15 cellular contexts compared by ENCODE assay signal in genomic region chr10:84294766-84295447, GRCh38. TPM values are rescaled to one million over a fixed set of nuclear protein-coding genes. Genes with fewer than 3 reads are reported as not detected.
DNase-seq lines count a peak whose midpoint lies in the region; ATAC-seq, FAIRE-seq and TF ChIP-seq lines count a peak whose summit lies in the region.
"Had no signal": no experiment of that assay in that cellular context is flagged by ENCODE, and none has a peak within 500 bp of the region (broad histone marks: within the 10 kb centered on the region; RNA-seq: fewer than 3 reads in every experiment).

No MANE protein-coding gene starts in this region.

- H3K4me1 ChIP-seq in esophagus muscularis mucosa = peaks cover 0 to 4% (median 1%) of the 10 kb centered on the region in 4 donors
- H3K4me1 ChIP-seq in testis = no peaks in the 10 kb centered on the region
- peaks cover 0 to 5% (median 0%) of the 10 kb centered on the region in 3 donors for H3K4me1 ChIP-seq in esophagus squamous epithelium
- H3K4me1 ChIP-seq: sigmoid colon had no signal

- TF ChIP-seq POLR2A in GM12891 (IDR thresholded peaks at IDR 0.05; ENCODE audit: low read depth, low read length) (no peak), esophagus muscularis mucosa (IDR thresholded peaks at IDR 0.05; ENCODE audit: low read depth) (no peak), testis (IDR thresholded peaks at IDR 0.05) (no peak), esophagus squamous epithelium (IDR thresholded peaks at IDR 0.05) (no peak)

- H3K27me3 ChIP-seq in esophagus muscularis mucosa = peaks cover 0 to 3% (median 0%) of the 10 kb centered on the region in 4 donors
- no peaks in the 10 kb centered on the region for H3K27me3 ChIP-seq in testis
- H3K27me3 ChIP-seq in esophagus squamous epithelium = peaks cover 0 to 5% (median 0%) of the 10 kb centered on the region in 4 donors

- WGBS in esophagus muscularis mucosa = 94% methylated on average over 1 of the region's 1 CpG
- 90 to 92% methylated on average over 1 of the region's 1 CpG for WGBS in testis, 2 donors
- WGBS in esophagus squamous epithelium, 2 donors = 77 to 80% methylated on average over 1 of the region's 1 CpG

- TF ChIP-seq EP300 in esophagus muscularis mucosa (IDR thresholded peaks at IDR 0.05) = no peak

- no peak for DNase-seq in GM12891 (ENCODE audit: insufficient read length, low spot score)
- DNase-seq in activated CD8-positive, alpha-beta T cell treated with anti-CD3 and anti-CD28 coated beads for 36 hours = no peak
- DNase-seq in esophagus muscularis mucosa (ENCODE audit: extremely low spot score) = no peak
- no peak for DNase-seq in testis
- DNase-seq in esophagus squamous epithelium (lab: John Stamatoyannopoulos, UW) = no peak
- DNase-seq: dermis blood vessel endothelial cell, HCEC 1CT, heart right ventricle, Kasumi-1, NCI-H526, sigmoid colon had no signal

- CTCF ChIA-PET in activated CD8-positive, alpha-beta T cell treated with anti-CD3 and anti-CD28 coated beads for 36 hours (lab: Charles Lee) = no interaction called here

- H3K27ac ChIP-seq in esophagus muscularis mucosa (replicated peaks in 1 of 4) (no peak overlapping the region), testis (no peak overlapping the region), esophagus squamous epithelium (no peak overlapping the region)
- H3K27ac ChIP-seq: sigmoid colon had no signal

- H3K4me1 Mint-ChIP-seq in activated CD8-positive, alpha-beta T cell treated with anti-CD3 and anti-CD28 coated beads for 36 hours (ENCODE audit: low read depth) = peaks cover 20% of the 10 kb centered on the region

- TF ChIP-seq CTCF in activated CD8-positive, alpha-beta T cell treated with anti-CD3 and anti-CD28 coated beads for 36 hours (IDR thresholded peaks at IDR 0.05) = no peak
- TF ChIP-seq CTCF in esophagus muscularis mucosa (IDR thresholded peaks at IDR 0.05) (no peak), testis (IDR thresholded peaks at IDR 0.05) (no peak), esophagus squamous epithelium (IDR thresholded peaks at IDR 0.05) (no peak)

- H3K4me3 Mint-ChIP-seq in activated CD8-positive, alpha-beta T cell treated with anti-CD3 and anti-CD28 coated beads for 36 hours = no peak overlapping the region

- intact Hi-C loops in activated CD8-positive, alpha-beta T cell treated with anti-CD3 and anti-CD28 coated beads for 36 hours (cut with micrococcal nuclease) = no loop called here
- intact Hi-C loops in esophagus muscularis mucosa (cut with DNase I) (no loop called here), testis (cut with DNase I; ENCODE audit: low total_unique reads) (no loop called here), esophagus squamous epithelium (cut with DNase I) (no loop called here)

- no peaks in the 10 kb centered on the region for H3K36me3 ChIP-seq in esophagus muscularis mucosa
- no peaks in the 10 kb centered on the region for H3K36me3 ChIP-seq in testis (ENCODE audit: low read depth, missing control alignments)
- H3K36me3 ChIP-seq in esophagus squamous epithelium = no peaks in the 10 kb centered on the region
- H3K36me3 ChIP-seq: heart right ventricle, sigmoid colon had no signal

- peak; percentile 35 for FAIRE-seq in GM12891 (lab: Jason Lieb, UNC)

- POLR2A ChIA-PET in activated CD8-positive, alpha-beta T cell treated with anti-CD3 and anti-CD28 coated beads for 36 hours (lab: Charles Lee) = no interaction called here

- no peak overlapping the region for H3K4me3 ChIP-seq in esophagus muscularis mucosa
- no peak overlapping the region for H3K4me3 ChIP-seq in testis
- no peak overlapping the region for H3K4me3 ChIP-seq in esophagus squamous epithelium
- H3K4me3 ChIP-seq: heart right ventricle, sigmoid colon had no signal

- ATAC-seq in GM19324 (IDR thresholded peaks at IDR 0.05; ENCODE audit: low FRiP score, unreplicated experiment) = peak; percentile 43
- ATAC-seq in HG02884 (IDR thresholded peaks at IDR 0.05; ENCODE audit: unreplicated experiment) = peak; percentile 66
- peak; percentile 75 for ATAC-seq in activated CD8-positive, alpha-beta T cell treated with anti-CD3 and anti-CD28 coated beads for 36 hours
- ATAC-seq in HG03457 (IDR thresholded peaks at IDR 0.05; ENCODE audit: unreplicated experiment) = no peak
- ATAC-seq: heart right ventricle had no signal

- H3K36me3 Mint-ChIP-seq in activated CD8-positive, alpha-beta T cell treated with anti-CD3 and anti-CD28 coated beads for 36 hours (ENCODE audit: low read depth) = no peaks in the 10 kb centered on the region

- no peaks in the 10 kb centered on the region for H3K9me3 Mint-ChIP-seq in activated CD8-positive, alpha-beta T cell treated with anti-CD3 and anti-CD28 coated beads for 36 hours
- H3K9me3 Mint-ChIP-seq: activated T-helper 2 cell treated with anti-CD3 and anti-CD28 coated beads, Interferon-gamma antibody, Interleukin-2, Interleukin-4, amounts not matched to agents 10 μg/mL and 5 μg/mL and 100 μg/mL, durations not matched to agents 14 hours and 24 hours and 36 hours had no signal

- H3K27ac Mint-ChIP-seq in activated CD8-positive, alpha-beta T cell treated with anti-CD3 and anti-CD28 coated beads for 36 hours = no peak overlapping the region
- H3K27ac Mint-ChIP-seq: activated T-helper 2 cell treated with anti-CD3 and anti-CD28 coated beads, Interferon-gamma antibody, Interleukin-2, Interleukin-4, amounts not matched to agents 10 μg/mL and 5 μg/mL and 100 μg/mL, durations not matched to agents 14 hours and 24 hours and 36 hours had no signal

- H3K9me3 ChIP-seq in esophagus muscularis mucosa (no peaks in the 10 kb centered on the region), testis (no peaks in the 10 kb centered on the region), esophagus squamous epithelium (no peaks in the 10 kb centered on the region)
- H3K9me3 ChIP-seq: heart right ventricle, sigmoid colon had no signal

- H3K27me3 Mint-ChIP-seq in activated CD8-positive, alpha-beta T cell treated with anti-CD3 and anti-CD28 coated beads for 36 hours = peaks cover 1% of the 10 kb centered on the region

TF ChIP-seq in GM12891, 5 proteins besides CTCF, POLR2A, EP300 and RAD21:
- no peak for TF ChIP-seq POLR2AphosphoS5 (IDR thresholded peaks at IDR 0.05; ENCODE audit: low read depth, low read length)
- TF ChIP-seq SPI1 (IDR thresholded peaks at IDR 0.05; ENCODE audit: low read depth, low read length) = no peak
- no peak for TF ChIP-seq TAF1 (IDR thresholded peaks at IDR 0.05; ENCODE audit: low read depth, low read length)
- no peak for TF ChIP-seq PAX5 (IDR thresholded peaks at IDR 0.05; ENCODE audit: insufficient read depth, low read length, severe bottlenecking)
- no peak for TF ChIP-seq POU2F2 (IDR thresholded peaks at IDR 0.05; ENCODE audit: low read depth, low read length)

RNA-seq across cellular contexts. Expression of gene CCSER2, which starts 33.5 kb away (rescaled TPM):
- 5.6 TPM for polyA plus RNA-seq in GM12891 (2012; ENCODE audit: low read depth, missing spikeins)
- total RNA-seq in activated CD8-positive, alpha-beta T cell treated with anti-CD3 and anti-CD28 coated beads for 36 hours = 10 to 100 TPM; 56.9 to 57.5 TPM
- total RNA-seq in esophagus muscularis mucosa (10 to 100 TPM; 60.5 to 80.6 (median 63.1) TPM), testis (100 to 1,000 TPM in 1 of 2 donors, 10 to 100 TPM in 1; 65.4 to 148 TPM), esophagus squamous epithelium (10 to 100 TPM; 26.4 to 48.3 (median 31.7) TPM)
- 146 TPM for polyA plus RNA-seq in testis (ENCODE audit: insufficient read depth, low read depth, low replicate concordance)

RNA-seq across cellular contexts. Expression of gene RGR, which starts 50.1 kb away (rescaled TPM):
- not detected for polyA plus RNA-seq in GM12891 (2012; ENCODE audit: low read depth, missing spikeins)
- not detected for total RNA-seq in activated CD8-positive, alpha-beta T cell treated with anti-CD3 and anti-CD28 coated beads for 36 hours
- total RNA-seq in esophagus muscularis mucosa (1 to 10 TPM in 2 of 4 donors, under 1 TPM in 1, not detected in 1; 0.33 to 2.5 (median 1.4) TPM), testis (1 to 10 TPM; 3.7 to 5.9 TPM), esophagus squamous epithelium (under 1 TPM in 2 of 4 donors, not detected in 2; 0.09 to 0.57 TPM)
- 2.2 TPM for polyA plus RNA-seq in testis (ENCODE audit: insufficient read depth, low read depth, low replicate concordance)
- total RNA-seq: activated T-helper 2 cell treated with anti-CD3 and anti-CD28 coated beads, Interferon-gamma antibody, Interleukin-2, Interleukin-4, amounts not matched to agents 10 μg/mL and 5 μg/mL and 100 μg/mL, durations not matched to agents 14 hours and 24 hours and 36 hours; dermis blood vessel endothelial cell had no signal
- polyA plus RNA-seq: sigmoid colon had no signal

RNA-seq across cellular contexts. Expression of gene LRIT1, which starts 53.6 kb away (rescaled TPM):
- polyA plus RNA-seq in GM12891 (2012; ENCODE audit: low read depth, missing spikeins) = not detected
- not detected for total RNA-seq in activated CD8-positive, alpha-beta T cell treated with anti-CD3 and anti-CD28 coated beads for 36 hours
- total RNA-seq in esophagus muscularis mucosa = not detected
- total RNA-seq in testis = 1 to 10 TPM; 4.0 to 6.6 TPM
- polyA plus RNA-seq in testis (ENCODE audit: insufficient read depth, low read depth, low replicate concordance) = 12.8 TPM
- total RNA-seq in esophagus squamous epithelium = under 1 TPM in 2 of 4 donors, not detected in 2; 0.19 to 0.34 TPM
- total RNA-seq: activated T-helper 2 cell treated with anti-CD3 and anti-CD28 coated beads, Interferon-gamma antibody, Interleukin-2, Interleukin-4, amounts not matched to agents 10 μg/mL and 5 μg/mL and 100 μg/mL, durations not matched to agents 14 hours and 24 hours and 36 hours; dermis blood vessel endothelial cell; sigmoid colon had no signal
- polyA plus RNA-seq: heart right ventricle, sigmoid colon had no signal
